Comparison of ENCODE assay signal across 1 cellular context in the genomic region with DNA sequence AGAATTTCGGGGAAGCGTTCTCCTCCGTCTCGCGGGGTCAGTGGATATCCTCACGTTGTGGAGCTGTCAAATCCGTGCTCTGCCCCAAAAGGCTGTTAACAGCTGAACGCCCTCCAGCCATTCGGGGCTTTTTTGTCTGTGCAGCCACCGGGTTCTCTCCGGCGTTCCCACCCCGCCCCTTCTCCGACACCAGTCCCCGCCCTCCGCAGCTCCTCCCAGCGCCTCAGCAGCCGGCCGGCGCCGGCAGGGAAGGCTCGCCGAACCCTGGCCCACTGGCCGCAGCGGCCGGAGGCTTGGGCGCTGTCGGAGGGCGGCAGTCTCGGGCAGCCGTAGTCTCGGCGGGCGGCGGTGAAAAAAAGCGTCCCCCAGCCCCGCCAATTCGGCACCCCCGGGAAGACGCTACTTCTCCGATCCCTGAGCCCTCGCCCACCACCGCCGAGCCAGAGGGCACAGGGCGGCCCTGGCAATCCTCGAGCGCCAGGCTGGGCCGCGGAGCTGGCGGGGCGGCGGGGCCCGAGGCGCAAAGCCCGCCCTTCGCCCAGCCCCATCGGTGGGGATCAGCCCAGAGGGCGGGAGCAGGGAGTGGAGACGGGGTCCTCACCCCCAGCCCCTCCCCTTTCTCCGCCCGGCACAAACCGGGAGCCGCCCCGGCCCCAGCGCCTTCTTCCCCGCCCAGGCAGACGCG.
TF ChIP-seq lines count a peak whose summit lies in the region.

SESN1 (minus strand) TSS at position 496 of the 685 bp plus-strand sequence. CDS start 773 bp downstream, outside the sequence.

TF ChIP-seq in HEK293, 187 proteins besides CTCF, POLR2A, EP300 and RAD21 (continued from another document and continues in another):
- TF ChIP-seq GLI4 (tag by site-specific recombination; IDR thresholded peaks at IDR 0.05) (no peak), ZNF341 (tag by site-specific recombination; IDR thresholded peaks at IDR 0.05; ENCODE audit: low read depth) (peak; percentile 57), SALL2 (tag by site-specific recombination; IDR thresholded peaks at IDR 0.05; ENCODE audit: borderline replicate concordance) (no peak), ZNF324 (tag by site-specific recombination; IDR thresholded peaks at IDR 0.05) (0 out of 2 replicates have a peak, but pooled peaks have one; percentile 38), ZNF621 (tag by site-specific recombination; IDR thresholded peaks at IDR 0.05) (no peak), ZNF221 (tag by site-specific recombination; IDR thresholded peaks at IDR 0.05; ENCODE audit: borderline replicate concordance) (no peak), KLF9 (tag by site-specific recombination; IDR thresholded peaks at IDR 0.05; ENCODE audit: low read depth) (peak; percentile 72), ZNF623 (tag by site-specific recombination; IDR thresholded peaks at IDR 0.05) (no peak; the same call in 1 of the 2 replicates), ZFP37 (tag by site-specific recombination; IDR thresholded peaks at IDR 0.05) (peak; percentile 96), ZNF488 (tag by site-specific recombination; IDR thresholded peaks at IDR 0.05) (no peak), ZBTB21 (tag by site-specific recombination; IDR thresholded peaks at IDR 0.05) (no peak), ZNF654 (tag by site-specific recombination; IDR thresholded peaks at IDR 0.05; ENCODE audit: low read depth) (no peak), GLI2 (tag by site-specific recombination; IDR thresholded peaks at IDR 0.05; ENCODE audit: borderline replicate concordance, low read depth) (no peak), ZNF24 (tag by site-specific recombination; IDR thresholded peaks at IDR 0.05) (0 out of 2 replicates have a peak, but pooled peaks have one; percentile 21), ZBTB11 (tag by site-specific recombination; conservative IDR thresholded peaks at IDR 0.05; ENCODE audit: low read depth) (0 out of 2 replicates have a peak, but pooled peaks have one; percentile 33), HOXC10 (CRISPR knock-in tag; IDR thresholded peaks at IDR 0.05) (0 out of 2 replicates have a peak, but pooled peaks have one; percentile 18), ZNF768 (tag by site-specific recombination; IDR thresholded peaks at IDR 0.05) (no peak), WT1 (tag by site-specific recombination; IDR thresholded peaks at IDR 0.05) (0 out of 2 replicates have a peak, but pooled peaks have one; percentile 35), ZNF776 (tag by site-specific recombination; IDR thresholded peaks at IDR 0.05; ENCODE audit: borderline replicate concordance) (no peak), GLIS2 (tag by site-specific recombination; IDR thresholded peaks at IDR 0.05) (peak; percentile 10; the same call in 1 of the 2 replicates), ZBTB48 (tag by site-specific recombination; IDR thresholded peaks at IDR 0.05) (peak; percentile 98), ZNF2 (tag by site-specific recombination; IDR thresholded peaks at IDR 0.05) (peak; percentile 78; the same call in 1 of the 2 replicates), ZNF670 (tag by site-specific recombination; IDR thresholded peaks at IDR 0.05; ENCODE audit: low read depth) (no peak), ZBTB6 (tag by site-specific recombination; IDR thresholded peaks at IDR 0.05) (peak; percentile 44; the same call in 1 of the 2 replicates), RBAK (tag by site-specific recombination; IDR thresholded peaks at IDR 0.05) (no peak), ZNF529 (tag by site-specific recombination; IDR thresholded peaks at IDR 0.05; ENCODE audit: insufficient replicate concordance) (no peak), KLF1 (tag by site-specific recombination; IDR thresholded peaks at IDR 0.05) (peak; percentile 94), YY1 (tag by site-specific recombination; IDR thresholded peaks at IDR 0.05) (no peak; the same call in 1 of the 2 replicates), ZNF501 (tag by site-specific recombination; IDR thresholded peaks at IDR 0.05) (peak; percentile 75; the same call in 1 of the 2 replicates), ZNF394 (tag by site-specific recombination; IDR thresholded peaks at IDR 0.05; ENCODE audit: borderline replicate concordance) (peak; percentile 55), SCRT1 (tag by site-specific recombination; IDR thresholded peaks at IDR 0.05; ENCODE audit: borderline replicate concordance) (no peak), SP7 (tag by site-specific recombination; IDR thresholded peaks at IDR 0.05) (peak; percentile 68), SP2 (tag by site-specific recombination; IDR thresholded peaks at IDR 0.05) (peak; percentile 90), ZNF677 (tag by site-specific recombination; IDR thresholded peaks at IDR 0.05) (no peak), PRDM4 (tag by site-specific recombination; IDR thresholded peaks at IDR 0.05) (peak; percentile 22; the same call in 1 of the 2 replicates), ZNF311 (tag by site-specific recombination; IDR thresholded peaks at IDR 0.05; ENCODE audit: borderline replicate concordance) (no peak), ZNF19 (tag by site-specific recombination; IDR thresholded peaks at IDR 0.05; ENCODE audit: low read depth) (no peak), ZBTB20 (tag by site-specific recombination; IDR thresholded peaks at IDR 0.05) (peak; percentile 96), ZNF280C (tag by site-specific recombination; IDR thresholded peaks at IDR 0.05) (no peak), ZSCAN4 (tag by site-specific recombination; IDR thresholded peaks at IDR 0.05) (no peak; the same call in 1 of the 2 replicates), ZNF596 (tag by site-specific recombination; IDR thresholded peaks at IDR 0.05) (peak; percentile 25; the same call in 1 of the 2 replicates), ZNF785 (tag by site-specific recombination; IDR thresholded peaks at IDR 0.05) (peak; percentile 67; the same call in 1 of the 2 replicates), ZNF274 (IDR thresholded peaks at IDR 0.05; ENCODE audit: low read length) (no peak), ZNF274 (tag by site-specific recombination; IDR thresholded peaks at IDR 0.05; ENCODE audit: borderline replicate concordance) (no peak), ZEB2 (tag by site-specific recombination; IDR thresholded peaks at IDR 0.05) (peak; percentile 73), ZBTB49 (tag by site-specific recombination; IDR thresholded peaks at IDR 0.05; ENCODE audit: low read depth) (0 out of 2 replicates have a peak, but pooled peaks have one; percentile 26), ZXDB (tag by site-specific recombination; IDR thresholded peaks at IDR 0.05) (peak; percentile 70), ZBTB17 (tag by site-specific recombination; IDR thresholded peaks at IDR 0.05) (peak; percentile 86), KLF7 (tag by site-specific recombination; IDR thresholded peaks at IDR 0.05; ENCODE audit: borderline replicate concordance) (peak; percentile 70; the same call in 1 of the 2 replicates)
- TF ChIP-seq, protein P1, sequence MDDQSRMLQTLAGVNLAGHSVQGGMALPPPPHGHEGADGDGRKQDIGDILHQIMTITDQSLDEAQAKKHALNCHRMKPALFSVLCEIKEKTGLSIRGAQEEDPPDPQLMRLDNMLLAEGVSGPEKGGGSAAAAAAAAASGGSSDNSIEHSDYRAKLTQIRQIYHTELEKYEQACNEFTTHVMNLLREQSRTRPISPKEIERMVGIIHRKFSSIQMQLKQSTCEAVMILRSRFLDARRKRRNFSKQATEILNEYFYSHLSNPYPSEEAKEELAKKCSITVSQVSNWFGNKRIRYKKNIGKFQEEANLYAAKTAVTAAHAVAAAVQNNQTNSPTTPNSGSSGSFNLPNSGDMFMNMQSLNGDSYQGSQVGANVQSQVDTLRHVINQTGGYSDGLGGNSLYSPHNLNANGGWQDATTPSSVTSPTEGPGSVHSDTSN (CRISPR knock-in tag; IDR thresholded peaks at IDR 0.05), result peak; percentile 93
